26 cellular contexts compared by ENCODE assay signal in genomic region chrX:73831500-73831899, GRCh38. TPM values are rescaled to one million over a fixed set of nuclear protein-coding genes. Genes with fewer than 3 reads are reported as not detected.
A peak's percentile ranks its signal among the peaks of the same experiment; 100 is the strongest.
DNase-seq lines count a peak whose midpoint lies in the region; ATAC-seq, FAIRE-seq and TF ChIP-seq lines count a peak whose summit lies in the region.
"Had no signal": no experiment of that assay in that cellular context is flagged by ENCODE, and none has a peak within 500 bp of the region (broad histone marks: within the 10 kb centered on the region; RNA-seq: fewer than 3 reads in every experiment).

No MANE protein-coding gene starts in this region.

- peak; percentile 23 for FAIRE-seq in A549 (lab: Jason Lieb, UNC)

- no peak for TF ChIP-seq RAD21 in A549 (conservative IDR thresholded peaks at IDR 0.05 in 1 of 2, IDR thresholded peaks at IDR 0.05 in 1 of 2)

- TF ChIP-seq EP300 in A549 (IDR thresholded peaks at IDR 0.05) (no peak), esophagus muscularis mucosa (IDR thresholded peaks at IDR 0.05) (no peak)

- ATAC-seq in A549 (no peak), HG02852 (IDR thresholded peaks at IDR 0.05; ENCODE audit: unreplicated experiment) (no peak)
- ATAC-seq: GM23338, PC-3, T-cell had no signal

- no peak for DNase-seq in A549 (ENCODE audit: low read depth in 1 of 2, low spot score in 1 of 2)
- peak; percentile 10 for DNase-seq in Jurkat, Clone E6-1 (ENCODE audit: low read depth, low spot score)
- peak; percentile 81 for DNase-seq in NB4 (ENCODE audit: low read depth)
- peak; percentile 65 for DNase-seq in SKM-1 treated with dmso at 0.1 percent for 144 hours (lab: John Stamatoyannopoulos, UW; ENCODE audit: unreplicated experiment)
- DNase-seq in activated CD8-positive, alpha-beta memory T cell treated with anti-CD3 and anti-CD28 coated beads, Interleukin-2, amount 50 U/mL, for 48 hours: no peak
- no peak for DNase-seq in MCF 10A (ENCODE audit: unreplicated experiment)
- DNase-seq in esophagus muscularis mucosa (ENCODE audit: extremely low spot score): no peak
- DNase-seq: 8988T; CD4-positive, CD25-positive, alpha-beta regulatory T cell; DMS79; MG63; NCI-H1105 treated with DMSO at 0.1 percent for 48 hours; NCI-H2029 treated with DMSO at 0.1 percent for 48 hours; NCI-H226; NCI-H510A treated with DMSO at 0.1 percent for 48 hours; NCI-H748 treated with DMSO at 0.1 percent for 48 hours; PC-3; Right ventricle myocardium superior; T-cell had no signal

- 2% methylated on average over 2 of the region's 2 CpGs for WGBS in A549 (ENCODE audit: missing lambda C conversion rate)
- WGBS in esophagus muscularis mucosa: 65% methylated on average over 2 of the region's 2 CpGs

- H3K9me3 ChIP-seq in A549 (no peaks in the 10 kb centered on the region), esophagus muscularis mucosa (no peaks in the 10 kb centered on the region)
- H3K9me3 ChIP-seq: HAP-1, MG63 had no signal

- H3K36me3 Mint-ChIP-seq in MCF 10A (ENCODE audit: insufficient read depth, unreplicated experiment): peaks cover 72% of the 10 kb centered on the region
- H3K36me3 Mint-ChIP-seq: T-cell had no signal

- POLR2A ChIA-PET in A549 (lab: Yijun Ruan, JAX) (no interaction called here), MCF 10A (lab: Yijun Ruan, JAX) (no interaction called here)

- no peak overlapping the region for H3K4me3 Mint-ChIP-seq in MCF 10A (ENCODE audit: unreplicated experiment)
- H3K4me3 Mint-ChIP-seq: B cell; CD4-positive, CD25-positive, alpha-beta regulatory T cell; GM23338; T-cell; T-helper 2 cell treated with Interferon-gamma antibody and Interleukin-4, amounts not matched to agents 5 μg/mL and 100 μg/mL, for 36 hours had no signal

- H3K27me3 ChIP-seq in esophagus muscularis mucosa: no peaks in the 10 kb centered on the region
- H3K27me3 ChIP-seq: MG63 had no signal

- BruUV-seq in MCF 10A (replicated peaks; lab: Mats Ljungman, UMichigan): no TSS peak

- H3K4me1 ChIP-seq in A549: no peaks in the 10 kb centered on the region
- H3K4me1 ChIP-seq in esophagus muscularis mucosa: peaks cover 0 to 29% (median 0%) of the 10 kb centered on the region in 4 donors
- H3K4me1 ChIP-seq: HAP-1 had no signal

- TF ChIP-seq CTCF in A549 (IDR thresholded peaks at IDR 0.05) (no peak), NB4 (IDR thresholded peaks at IDR 0.05; ENCODE audit: low read depth, low read length) (no peak), MCF 10A (IDR thresholded peaks at IDR 0.05; ENCODE audit: unreplicated experiment) (no peak), esophagus muscularis mucosa (IDR thresholded peaks at IDR 0.05) (no peak)

- H3K27ac ChIP-seq in A549 (no peak overlapping the region), esophagus muscularis mucosa (replicated peaks in 1 of 4) (no peak overlapping the region)
- H3K27ac ChIP-seq: SK-N-MC had no signal

- peaks cover 0 to 50% (median 6%) of the 10 kb centered on the region in 4 donors for H3K36me3 ChIP-seq in esophagus muscularis mucosa
- H3K36me3 ChIP-seq: HAP-1, MG63 had no signal

- H3K4me3 ChIP-seq in A549: no peak overlapping the region
- H3K4me3 ChIP-seq in Jurkat, Clone E6-1 (ENCODE audit: low read length): no peak overlapping the region
- no peak overlapping the region for H3K4me3 ChIP-seq in NB4 (ENCODE audit: low read depth, low read length)
- no peak overlapping the region for H3K4me3 ChIP-seq in esophagus muscularis mucosa
- H3K4me3 ChIP-seq: GM23338, HAP-1, MG63, SK-N-MC had no signal

- TF ChIP-seq POLR2A in A549 (IDR thresholded peaks at IDR 0.05; ENCODE audit: low read length) (no peak), NB4 (IDR thresholded peaks at IDR 0.05; ENCODE audit: extremely low read depth, insufficient read length) (no peak), esophagus muscularis mucosa (IDR thresholded peaks at IDR 0.05; ENCODE audit: low read depth) (no peak)

- CTCF ChIA-PET in A549 (lab: Yijun Ruan, JAX) (no interaction called here), MCF 10A (lab: Yijun Ruan, JAX) (interaction anchor here (0.7 to 2.3 kb wide), 2 partner anchors 19 to 551 kb away, joined by 3 to 6 read pairs; no protein-coding TSS in a partner anchor)

- H3K27ac Mint-ChIP-seq in MCF 10A (ENCODE audit: low read depth, unreplicated experiment): no peak overlapping the region
- H3K27ac Mint-ChIP-seq: B cell; CD4-positive, CD25-positive, alpha-beta regulatory T cell; GM23338; T-cell; T-helper 2 cell treated with Interferon-gamma antibody and Interleukin-4, amounts not matched to agents 5 μg/mL and 100 μg/mL, for 36 hours had no signal

- intact Hi-C loops in MCF 10A (cut with micrococcal nuclease): no loop called here
- intact Hi-C loops in esophagus muscularis mucosa (cut with DNase I): no loop called here

- H3K4me2 ChIP-seq in A549: no peak overlapping the region
- H3K4me2 ChIP-seq: GM23338 had no signal

- H3K4me1 Mint-ChIP-seq in MCF 10A (ENCODE audit: insufficient read depth, unreplicated experiment): peaks cover 16% of the 10 kb centered on the region
- H3K4me1 Mint-ChIP-seq: B cell, GM23338 had no signal

- no peaks in the 10 kb centered on the region for H3K27me3 Mint-ChIP-seq in MCF 10A (ENCODE audit: insufficient read depth, unreplicated experiment)
- H3K27me3 Mint-ChIP-seq: CD4-positive, CD25-positive, alpha-beta regulatory T cell had no signal

- H3K9me3 Mint-ChIP-seq in MCF 10A (ENCODE audit: unreplicated experiment): no peaks in the 10 kb centered on the region
- H3K9me3 Mint-ChIP-seq: CD4-positive, CD25-positive, alpha-beta regulatory T cell; GM23338; T-cell; T-helper 2 cell treated with Interferon-gamma antibody and Interleukin-4, amounts not matched to agents 5 μg/mL and 100 μg/mL, for 36 hours had no signal

TF ChIP-seq in A549, 52 proteins besides CTCF, POLR2A, EP300 and RAD21:
- TF ChIP-seq MAFK (IDR thresholded peaks at IDR 0.05; ENCODE audit: partially characterized antibody) (no peak), HOXB13 (CRISPR knock-in tag; IDR thresholded peaks at IDR 0.05; ENCODE audit: low read depth) (no peak), CEBPB (IDR thresholded peaks at IDR 0.05) (no peak)

RNA-seq across cellular contexts. Expression of gene XIST, which starts 21.0 kb away (rescaled TPM):
- 0.11 and 0.19 TPM in 2 replicates for polyA plus RNA-seq in A549 (2011; rRNA removed)
- not detected in 2 replicates for polyA plus RNA-seq in A549 (2012; cell fraction: cytosol; rRNA removed)
- 0.01 and 0.07 TPM in 2 replicates for polyA plus RNA-seq in A549 (2012; cell fraction: nucleus; rRNA removed)
- not detected in 3 replicates for polyA plus RNA-seq in A549 (2017; fragmentation: RNase III; extraction: RNeasy Plus Mini Kit Qiagen cat#74134 plus additional on column Dnase treatment)
- 0.12 and 0.44 TPM in 2 replicates for polyA minus RNA-seq in A549 (2011; rRNA and poly(A)+ RNA removed)
- polyA plus RNA-seq in Jurkat, Clone E6-1 (2012; ENCODE audit: insufficient read depth, insufficient read length): not detected
- total RNA-seq in MCF 10A (2022): 310 and 359 TPM in 2 replicates
- total RNA-seq in esophagus muscularis mucosa: 100 to 1,000 TPM in 1 of 4 donors, 10 to 100 TPM in 1, 1 to 10 TPM in 2; 1.3 to 130 (median 39.4) TPM
- total RNA-seq: B cell, HT1080, PC-3 had no signal

Comparison
In these comparisons a context has a peak if more than half of its experiments do, and no peak if none do; other contexts are left out.
1. DNase-seq: peak in Jurkat, Clone E6-1 (single experiment), NB4 (single experiment) and SKM-1 treated with dmso at 0.1 percent for 144 hours (single experiment); none in A549 (0 of 2), activated CD8-positive, alpha-beta memory T cell treated with anti-CD3 and anti-CD28 coated beads, Interleukin-2, amount 50 U/mL, for 48 hours (single experiment), MCF 10A (single experiment) and esophagus muscularis mucosa (single experiment).